1 cellular context compared by ENCODE assay signal in the genomic region with DNA sequence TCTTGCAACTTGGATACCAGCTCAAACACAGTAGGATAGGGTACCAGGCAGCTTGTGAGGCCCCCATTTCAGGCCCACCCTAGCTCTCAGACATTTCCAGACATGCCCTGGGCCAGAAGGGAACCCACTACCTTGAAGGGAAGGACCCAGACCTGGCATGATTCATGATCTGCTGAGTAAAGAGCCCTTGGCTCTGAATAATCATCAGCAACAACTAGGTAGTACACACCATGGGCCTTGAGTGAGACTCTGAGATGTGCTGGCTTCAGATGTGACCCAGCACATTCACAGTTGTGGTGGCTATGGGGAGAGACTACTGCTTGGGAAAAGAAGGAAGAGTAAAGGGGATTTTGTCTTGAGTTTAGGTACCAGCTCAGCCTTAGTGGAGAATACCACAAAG.
TF ChIP-seq lines count a peak whose summit lies in the region.

No MANE protein-coding gene starts in this region.

TF ChIP-seq in HepG2, 621 proteins besides CTCF, POLR2A, EP300 and RAD21:
- TF ChIP-seq GTF2F1 (IDR thresholded peaks at IDR 0.05; ENCODE audit: low read length) (no peak), PAWR (CRISPR knock-in tag; IDR thresholded peaks at IDR 0.05; ENCODE audit: borderline replicate concordance) (no peak), BRD4 (CRISPR knock-in tag; IDR thresholded peaks at IDR 0.05) (no peak), HOXA3 (CRISPR knock-in tag; IDR thresholded peaks at IDR 0.05) (no peak), ZNF562 (CRISPR knock-in tag; IDR thresholded peaks at IDR 0.05; ENCODE audit: borderline replicate concordance) (no peak), ZNF160 (CRISPR knock-in tag; IDR thresholded peaks at IDR 0.05) (no peak), ZBTB14 (CRISPR knock-in tag; IDR thresholded peaks at IDR 0.05) (no peak), MIER2 (CRISPR knock-in tag; IDR thresholded peaks at IDR 0.05) (no peak)
